In genomic region chr1:198156111-198156744, GRCh38 we compare ENCODE assay signal across 8 cellular contexts. TPM values are rescaled to one million over a fixed set of nuclear protein-coding genes. Genes with fewer than 3 reads are reported as not detected.
DNase-seq lines count a peak whose midpoint lies in the region; ATAC-seq and TF ChIP-seq lines count a peak whose summit lies in the region.

No MANE protein-coding gene starts in this region.

- peak overlapping the region; percentile 92 for H3K4me3 ChIP-seq in KMS-11 (IDR thresholded peaks at IDR 0.05; ENCODE audit: insufficient read depth, low read depth, low read length)
- H3K4me3 ChIP-seq in osteoblast (ENCODE audit: insufficient read depth, low read length): peak overlapping the region; percentile 91
- peak overlapping the region; percentile 59 to 90 (median 88) for H3K4me3 ChIP-seq in upper lobe of left lung

- TF ChIP-seq CTCF in KMS-11 (conservative IDR thresholded peaks at IDR 0.05; ENCODE audit: low read depth, low read length) (peak; percentile 98), osteoblast (IDR thresholded peaks at IDR 0.05; ENCODE audit: extremely low read depth, low read depth, low read length) (peak; percentile 86), upper lobe of left lung (IDR thresholded peaks at IDR 0.05) (peak; percentile 67 to 86 (median 78))

- H3K4me1 ChIP-seq in KMS-11 (ENCODE audit: low read depth, poor library complexity, severe bottlenecking) (peaks cover 23% of the 10 kb centered on the region), osteoblast (ENCODE audit: insufficient read depth, low read length) (peaks cover 58% of the 10 kb centered on the region), upper lobe of left lung (peaks cover 22 to 30% (median 26%) of the 10 kb centered on the region in 4 donors)

- no peak for TF ChIP-seq EP300 in upper lobe of left lung (IDR thresholded peaks at IDR 0.05)

- peaks cover 42% of the 10 kb centered on the region for H3K79me2 ChIP-seq in KMS-11 (ENCODE audit: insufficient read depth, low read depth)
- H3K79me2 ChIP-seq in osteoblast (ENCODE audit: insufficient read depth, low read length): peaks cover 50% of the 10 kb centered on the region

- peak overlapping the region; percentile 95 for H2AFZ ChIP-seq in KMS-11 (ENCODE audit: low read depth)
- H2AFZ ChIP-seq in osteoblast (ENCODE audit: low read length): peak overlapping the region; percentile 77

- peak overlapping the region; percentile 72 for H3K9ac ChIP-seq in KMS-11

- H3K36me3 ChIP-seq in KMS-11 (ENCODE audit: insufficient read depth): no peaks in the 10 kb centered on the region
- no peaks in the 10 kb centered on the region for H3K36me3 ChIP-seq in osteoblast (ENCODE audit: insufficient read depth, low read length)
- H3K36me3 ChIP-seq in upper lobe of left lung: no peaks in the 10 kb centered on the region

- TF ChIP-seq POLR2A in upper lobe of left lung (IDR thresholded peaks at IDR 0.05): no peak

- H3K9me3 ChIP-seq in osteoblast (ENCODE audit: low read depth, low read length) (no peaks in the 10 kb centered on the region), upper lobe of left lung (no peaks in the 10 kb centered on the region)

- 1 to 2% methylated on average over 13 of the region's 13 CpGs for WGBS in upper lobe of left lung, 2 donors

- peak overlapping the region; percentile 78 for H3K27ac ChIP-seq in KMS-11
- H3K27ac ChIP-seq in osteoblast (ENCODE audit: low read depth, low read length): peak overlapping the region; percentile 82
- peak overlapping the region; percentile 95 to 100 (median 98) for H3K27ac ChIP-seq in upper lobe of left lung

- ATAC-seq in GM21576 (IDR thresholded peaks at IDR 0.05; ENCODE audit: unreplicated experiment): peak; percentile 28
- ATAC-seq in upper lobe of left lung (ENCODE audit: low FRiP score in 2 of 2): peak; percentile 60 to 82

- H3K27me3 ChIP-seq in KMS-11 (ENCODE audit: insufficient read depth, low read depth): no peaks in the 10 kb centered on the region
- H3K27me3 ChIP-seq in osteoblast (ENCODE audit: insufficient read depth, low read length): no peaks in the 10 kb centered on the region
- no peaks in the 10 kb centered on the region for H3K27me3 ChIP-seq in upper lobe of left lung

- H4K20me1 ChIP-seq in KMS-11 (ENCODE audit: insufficient read depth): no peaks in the 10 kb centered on the region
- peaks cover 24% of the 10 kb centered on the region for H4K20me1 ChIP-seq in osteoblast (ENCODE audit: insufficient read depth, low read length)

- peak overlapping the region; percentile 50 for H3K4me2 ChIP-seq in KMS-11
- peak overlapping the region; percentile 88 for H3K4me2 ChIP-seq in osteoblast (ENCODE audit: insufficient read depth, low read length)

- peak; percentile 49 for DNase-seq in DMS153 (lab: John Stamatoyannopoulos, UW)
- peak; percentile 22 for DNase-seq in SHP77 treated with DMSO at 0.1 percent for 48 hours (lab: John Stamatoyannopoulos, UW)
- DNase-seq in activated gamma-delta T cell treated with anti-CD3 and anti-CD28 coated beads, Interleukin-2, amount 50 U/mL, for 16 hours (ENCODE audit: low read depth): peak; percentile 56
- peak; percentile 66 for DNase-seq in foreskin melanocyte
- no peak for DNase-seq in osteoblast (ENCODE audit: insufficient read length, low spot score, missing footprints)
- peak in 1 of 2 donors; percentile 77 for DNase-seq in upper lobe of left lung

RNA-seq across cellular contexts. Expression of gene NEK7, which starts 0.6 kb away (rescaled TPM):
- total RNA-seq in osteoblast (376 and 377 TPM in 2 replicates), upper lobe of left lung (100 to 1,000 TPM in 4 of 6 donors, 10 to 100 TPM in 2; 55.3 to 137 (median 112) TPM)
